15 cellular contexts compared by ENCODE assay signal in the genomic region with DNA sequence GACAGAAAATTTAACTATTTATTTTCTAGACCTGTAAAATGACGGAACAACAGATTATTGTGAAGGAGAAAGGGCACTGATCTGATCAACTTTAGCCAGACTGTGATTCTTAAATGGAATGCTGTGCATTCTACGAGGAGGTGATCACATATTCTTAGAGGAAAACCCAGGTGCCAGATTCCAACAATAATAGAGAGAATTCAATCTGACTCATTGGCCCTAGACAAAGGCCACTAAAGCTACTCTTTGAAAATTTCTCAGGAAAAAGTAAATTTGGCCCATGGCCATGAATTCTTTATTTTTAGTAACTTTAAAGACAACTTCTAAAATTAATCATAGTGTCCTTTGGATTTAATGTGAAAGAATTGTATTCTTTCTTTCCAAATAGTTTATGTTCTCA. TPM values are rescaled to one million over a fixed set of nuclear protein-coding genes. Genes with fewer than 3 reads are reported as not detected.
A peak's percentile ranks its signal among the peaks of the same experiment; 100 is the strongest.
DNase-seq lines count a peak whose midpoint lies in the region; ATAC-seq, FAIRE-seq and TF ChIP-seq lines count a peak whose summit lies in the region.
"Had no signal": no experiment of that assay in that cellular context is flagged by ENCODE, and none has a peak within 500 bp of the region (broad histone marks: within the 10 kb centered on the region; RNA-seq: fewer than 3 reads in every experiment).

No MANE protein-coding gene starts in this region.

- H3K4me2 ChIP-seq in osteoblast (ENCODE audit: insufficient read depth, low read length), result peak overlapping the region; percentile 69

- H3K36me3 ChIP-seq in osteoblast (ENCODE audit: insufficient read depth, low read length), result peaks cover 6% of the 10 kb centered on the region
- H3K36me3 ChIP-seq: tibial nerve had no signal

- H2AFZ ChIP-seq in osteoblast (ENCODE audit: low read length), result no peak overlapping the region

- in situ Hi-C loops in Caki2 (cut with HindIII; ENCODE audit: low pct_unique_long_range_greater_than_20kb, low sequenced_read_pairs), result no loop called here

- peak overlapping the region; percentile 97 for H3K27ac ChIP-seq in osteoblast (ENCODE audit: low read depth, low read length)
- H3K27ac ChIP-seq: tibial nerve had no signal

- no peaks in the 10 kb centered on the region for H3K79me2 ChIP-seq in osteoblast (ENCODE audit: insufficient read depth, low read length)

- H3K4me3 ChIP-seq in epithelial cell of esophagus (ENCODE audit: low read length) (no peak overlapping the region), osteoblast (ENCODE audit: insufficient read depth, low read length) (no peak overlapping the region)
- H3K4me3 ChIP-seq: K562, lung, tibial nerve had no signal

- no peaks in the 10 kb centered on the region for H3K9me3 ChIP-seq in osteoblast (ENCODE audit: low read depth, low read length)
- H3K9me3 ChIP-seq: tibial nerve had no signal

- H4K20me1 ChIP-seq in osteoblast (ENCODE audit: insufficient read depth, low read length), result no peaks in the 10 kb centered on the region

- no peak for FAIRE-seq in RCC 7860 (lab: Jason Lieb, UNC)
- FAIRE-seq: K562 had no signal

- no peaks in the 10 kb centered on the region for H3K27me3 ChIP-seq in osteoblast (ENCODE audit: insufficient read depth, low read length)
- H3K27me3 ChIP-seq: tibial nerve had no signal

- TF ChIP-seq CTCF in epithelial cell of esophagus (IDR thresholded peaks at IDR 0.05; ENCODE audit: insufficient read depth, low read depth, low read length, missing control alignments), result no peak
- no peak for TF ChIP-seq CTCF in osteoblast (IDR thresholded peaks at IDR 0.05; ENCODE audit: extremely low read depth, low read depth, low read length)

- no peak for ATAC-seq in GM21737 (IDR thresholded peaks at IDR 0.05; ENCODE audit: unreplicated experiment)
- ATAC-seq: K562 had no signal

- peaks cover 39% of the 10 kb centered on the region for H3K4me1 ChIP-seq in osteoblast (ENCODE audit: insufficient read depth, low read length)
- H3K4me1 ChIP-seq: tibial nerve had no signal

- DNase-seq in Caki2 (ENCODE audit: low read depth) (peak; percentile 43), RCC 7860 (ENCODE audit: low spot score) (peak; percentile 85), epithelial cell of esophagus (ENCODE audit: low read depth) (peak; percentile 61), osteoblast (ENCODE audit: insufficient read length, low spot score, missing footprints) (no peak), NCI-H187 (lab: John Stamatoyannopoulos, UW) (no peak), NCI-H82 treated with DMSO at 0.1 percent for 48 hours (lab: John Stamatoyannopoulos, UW; ENCODE audit: unreplicated experiment) (no peak), DMS79 (lab: John Stamatoyannopoulos, UW) (no peak)
- DNase-seq: activated CD4-positive, alpha-beta memory T cell treated with anti-CD3 and anti-CD28 coated beads, Interleukin-2, amount 10 ng/mL, durations not matched to agents 7 days and 5 days; NCI-H2029; occipital lobe had no signal

RNA-seq across cellular contexts. Expression of a gene that starts 58.6 kb away (rescaled TPM):
- total RNA-seq in Caki2 (2014; rRNA removed; shearing (Covaris generic); ENCODE audit: low replicate concordance), result not detected in 2 replicates
- 1,081 and 1,287 TPM in 2 replicates for total RNA-seq in osteoblast
- total RNA-seq: activated CD4-positive, alpha-beta memory T cell treated with anti-CD3 and anti-CD28 coated beads, Interleukin-2, amount 10 ng/mL, durations not matched to agents 7 days and 5 days; activated T-helper 2 cell treated with anti-CD3 and anti-CD28 coated beads, Interferon-gamma antibody, Interleukin-2, Interleukin-4, amounts not matched to agents 10 μg/mL and 5 μg/mL and 100 μg/mL, durations not matched to agents 14 hours and 24 hours and 36 hours had no signal

Comparison
In these comparisons a context has a peak if more than half of its experiments do, and no peak if none do; other contexts are left out.
1. DNase-seq: peak in Caki2 (single experiment), RCC 7860 (single experiment) and epithelial cell of esophagus (single experiment); none in osteoblast (single experiment), NCI-H187 (0 of 2), NCI-H82 treated with DMSO at 0.1 percent for 48 hours (single experiment) and DMS79 (single experiment).
2. RNA of a gene that starts 58.6 kb away (total RNA-seq): 1,081 to 1,287 TPM in osteoblast; not detected in Caki2; every median in the first group is over 1,000 times any median in the second.